11 cellular contexts compared by ENCODE assay signal in the genomic region with DNA sequence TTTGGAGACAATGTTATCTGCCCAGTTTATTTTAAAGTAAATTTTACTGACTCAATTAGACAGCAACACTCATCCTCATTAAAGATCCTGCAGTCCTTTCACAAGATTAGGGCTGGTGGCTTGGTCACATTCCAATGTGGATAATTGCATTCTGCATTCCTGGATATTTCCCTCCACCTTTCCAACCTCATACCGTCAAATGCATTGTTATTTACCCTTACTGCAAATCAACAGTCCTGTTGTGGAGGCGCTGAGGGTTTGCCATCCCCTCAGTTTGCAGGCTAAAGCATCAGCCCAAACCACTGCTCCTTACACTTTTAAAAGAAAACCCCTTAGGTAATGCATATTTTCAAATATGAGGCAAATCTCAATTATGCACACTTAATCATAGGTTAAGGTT. TPM values are rescaled to one million over a fixed set of nuclear protein-coding genes. Genes with fewer than 3 reads are reported as not detected.
DNase-seq lines count a peak whose midpoint lies in the region; ATAC-seq and TF ChIP-seq lines count a peak whose summit lies in the region.
"Had no signal": no experiment of that assay in that cellular context is flagged by ENCODE, and none has a peak within 500 bp of the region (broad histone marks: within the 10 kb centered on the region; RNA-seq: fewer than 3 reads in every experiment).

No MANE protein-coding gene starts in this region.

- peaks cover 21% of the 10 kb centered on the region for H4K20me1 ChIP-seq in PC-9 (ENCODE audit: insufficient read depth)

- DNase-seq in NCI-H146 (lab: John Stamatoyannopoulos, UW) = peak; percentile 30
- DNase-seq in NCI-H146 treated with DMSO at 0.1 percent for 48 hours (lab: John Stamatoyannopoulos, UW; ENCODE audit: unreplicated experiment) = no peak
- DNase-seq in PC-9 = peak; percentile 6 to 67
- no peak for DNase-seq in vagina (ENCODE audit: extremely low spot score in 2 of 2)
- DNase-seq in upper lobe of right lung = no peak
- no peak for DNase-seq in SW 1271 (lab: John Stamatoyannopoulos, UW)

- TF ChIP-seq CTCF in PC-9 (conservative IDR thresholded peaks at IDR 0.05) = no peak
- no peak for TF ChIP-seq CTCF in vagina (IDR thresholded peaks at IDR 0.05)
- no peak for TF ChIP-seq CTCF in upper lobe of right lung (IDR thresholded peaks at IDR 0.05)

- peak overlapping the region in 1 of 3 donors; percentile 70 for H3K9ac ChIP-seq in skeletal muscle tissue (ENCODE audit: low read depth in 1 of 3, low read length in 3 of 3)

- intact Hi-C loops in PC-9 (cut with micrococcal nuclease; ENCODE audit: unreplicated experiment) = loop anchor here (1.0 to 10.0 kb wide), 3 partner anchors 150 to 1552 kb away; no protein-coding TSS in a partner anchor
- intact Hi-C loops in vagina (cut with DNase I) = loop anchor here (5.0 to 10.0 kb wide), 3 partner anchors 152 to 554 kb away; partner anchors contain the start of gene HECA
- intact Hi-C loops in upper lobe of right lung (cut with DNase I) = loop anchor here (10.0 kb wide), 1 partner anchor 144 kb away; no protein-coding TSS in a partner anchor

- no peaks in the 10 kb centered on the region for H3K27me3 ChIP-seq in PC-9 (ENCODE audit: insufficient read depth, low read depth)
- no peaks in the 10 kb centered on the region for H3K27me3 ChIP-seq in skeletal muscle tissue (ENCODE audit: control insufficient read depth in 3 of 3, insufficient read depth in 3 of 3, low read length in 3 of 3)
- H3K27me3 ChIP-seq in vagina = no peaks in the 10 kb centered on the region
- H3K27me3 ChIP-seq in upper lobe of right lung = no peaks in the 10 kb centered on the region
- H3K27me3 ChIP-seq: brain microvascular endothelial cell had no signal

- H3K27ac ChIP-seq in PC-9 (no peak overlapping the region), skeletal muscle tissue (ENCODE audit: low read depth, low read length) (peak overlapping the region; percentile 83), vagina (no peak overlapping the region), upper lobe of right lung (no peak overlapping the region)

- peaks cover 44% of the 10 kb centered on the region for H3K79me2 ChIP-seq in PC-9 (ENCODE audit: low read depth)

- no TSS peak for BruUV-seq in PC-9 (replicated peaks; lab: Mats Ljungman, UMichigan)

- H3K36me3 ChIP-seq in PC-9 (ENCODE audit: low read depth) (peaks cover 23% of the 10 kb centered on the region), skeletal muscle tissue (ENCODE audit: control insufficient read depth in 3 of 3, insufficient read depth in 3 of 3, low read length in 3 of 3) (peaks cover 11 to 20% (median 13%) of the 10 kb centered on the region in 3 donors), vagina (peaks cover 0 to 9% of the 10 kb centered on the region in 2 donors), upper lobe of right lung (peaks cover 32% of the 10 kb centered on the region)
- H3K36me3 ChIP-seq: thoracic aorta had no signal

- H3K9me2 ChIP-seq in PC-9 (ENCODE audit: insufficient read depth) = no peaks in the 10 kb centered on the region

- H3F3A ChIP-seq in PC-9 (ENCODE audit: insufficient read depth, low read depth) = peaks cover 36% of the 10 kb centered on the region

- H3K4me3 ChIP-seq in PC-9 (no peak overlapping the region), iPS-18c (ENCODE audit: insufficient read depth, low read depth, low read length) (peak overlapping the region; percentile 0; the same call in 1 of the 2 replicates), skeletal muscle tissue (ENCODE audit: low read length in 3 of 3) (no peak overlapping the region), vagina (no peak overlapping the region), upper lobe of right lung (no peak overlapping the region)
- H3K4me3 ChIP-seq: GM12878 had no signal

- H3K4me1 ChIP-seq in PC-9 (replicated peaks; ENCODE audit: insufficient read depth) (peaks cover 36% of the 10 kb centered on the region), skeletal muscle tissue (ENCODE audit: control insufficient read depth in 3 of 3, insufficient read depth in 3 of 3, low read length in 3 of 3) (peaks cover 16 to 21% (median 16%) of the 10 kb centered on the region in 3 donors), vagina (peaks cover 32% of the 10 kb centered on the region), upper lobe of right lung (peaks cover 36% of the 10 kb centered on the region)

- ATAC-seq in upper lobe of right lung = no peak
- ATAC-seq: GM12878 had no signal

- no peak overlapping the region for H2AFZ ChIP-seq in PC-9

- no peaks in the 10 kb centered on the region for H3K9me3 ChIP-seq in PC-9 (ENCODE audit: insufficient read depth, low read depth)
- no peaks in the 10 kb centered on the region for H3K9me3 ChIP-seq in iPS-18c (ENCODE audit: control insufficient read depth, insufficient read depth, low read length)
- H3K9me3 ChIP-seq in skeletal muscle tissue (ENCODE audit: control insufficient read depth in 3 of 3, low read length in 3 of 3) = no peaks in the 10 kb centered on the region
- no peaks in the 10 kb centered on the region for H3K9me3 ChIP-seq in vagina
- H3K9me3 ChIP-seq in upper lobe of right lung = no peaks in the 10 kb centered on the region
- H3K9me3 ChIP-seq: thoracic aorta had no signal

- CTCF ChIA-PET in PC-9 (lab: Charles Lee) = no interaction called here

- TF ChIP-seq POLR2A in vagina (IDR thresholded peaks at IDR 0.05) = no peak

- peak overlapping the region; percentile 10 for H3K4me2 ChIP-seq in PC-9

- POLR2A ChIA-PET in PC-9 (lab: Charles Lee; ENCODE audit: unreplicated experiment) = interaction anchor here (0.6 to 0.8 kb wide), 2 partner anchors 199 to 1527 kb away, joined by 5 to 7 read pairs; no protein-coding TSS in a partner anchor

RNA-seq across cellular contexts. Expression of gene CITED2, which starts 5.4 kb away (rescaled TPM):
- 47.0 and 54.0 TPM in 2 replicates for total RNA-seq in PC-9 (2021)
- 41.8 TPM for total RNA-seq in skeletal muscle tissue
- 132 TPM for total RNA-seq in vagina
- 278 TPM for total RNA-seq in upper lobe of right lung

Comparison
In these comparisons a context has a peak if more than half of its experiments do, and no peak if none do; other contexts are left out.
1. DNase-seq: peak in NCI-H146 (single experiment) and PC-9 (2 of 2); none in NCI-H146 treated with DMSO at 0.1 percent for 48 hours (single experiment), vagina (0 of 2), upper lobe of right lung (single experiment) and SW 1271 (0 of 2).